ENCODE assay signal across 31 cellular contexts in the genomic region with DNA sequence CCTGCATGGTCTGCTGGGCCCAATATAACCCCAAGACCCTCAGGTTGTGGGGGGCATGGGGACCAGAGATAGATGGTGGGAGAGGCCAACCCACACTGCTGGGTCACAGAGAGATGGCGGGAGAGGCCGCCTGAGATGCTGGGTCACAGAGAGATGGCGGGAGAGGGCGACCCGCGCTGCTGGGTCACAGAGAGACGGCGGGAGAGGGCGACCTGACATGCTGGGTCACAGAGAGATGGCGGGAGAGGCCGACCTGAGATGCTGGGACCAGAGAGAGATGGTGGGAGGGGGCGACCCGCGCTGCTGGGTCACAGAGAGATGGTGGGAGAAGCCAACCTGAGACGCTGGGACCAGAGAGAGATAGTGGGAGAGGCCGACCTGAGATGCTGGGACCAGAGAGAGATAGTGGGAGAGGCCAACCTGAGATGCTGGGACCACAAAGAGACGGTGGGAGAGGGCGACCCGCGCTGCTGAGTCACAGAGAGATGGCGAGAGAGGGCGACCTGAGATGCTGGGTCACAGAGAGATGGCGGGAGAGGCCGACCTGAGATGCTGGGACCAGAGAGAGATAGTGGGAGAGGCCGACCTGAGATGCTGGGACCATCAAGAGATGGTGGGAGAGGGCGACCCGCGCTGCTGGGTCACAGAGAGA.
"Had no signal": no experiment of that assay in that cellular context is flagged by ENCODE, and none has a peak within 500 bp of the region (broad histone marks: within the 10 kb centered on the region; RNA-seq: fewer than 3 reads in every experiment).

No MANE protein-coding gene starts in this region.

- H3K9me3 Mint-ChIP-seq: activated B cell treated with CpG ODN at 0.5 μM for 24 hours; activated naive CD4-positive, alpha-beta T cell treated with anti-CD3 and anti-CD28 coated beads, Interleukin-2, amount 10 ng/mL, durations not matched to agents 7 days and 5 days; activated naive CD8-positive, alpha-beta T cell treated with anti-CD3 and anti-CD28 coated beads, Interleukin-2, amount 50 U/mL, for 24 hours; brain had no signal

- FAIRE-seq: K562 had no signal

- ATAC-seq: activated CD8-positive, alpha-beta memory T cell treated with anti-CD3 and anti-CD28 coated beads, Interleukin-2, amount 10 ng/mL, durations not matched to agents 7 days and 5 days; activated naive CD8-positive, alpha-beta T cell treated with anti-CD3 and anti-CD28 coated beads, Interleukin-2, amount 50 U/mL, for 24 hours; K562; Panc1 had no signal

- H3K27ac ChIP-seq: VCaP had no signal

- H3K4me3 ChIP-seq: K562 had no signal

- H3K4me3 Mint-ChIP-seq: activated B cell treated with CpG ODN at 0.5 μM for 24 hours; activated CD4-positive, alpha-beta memory T cell treated with anti-CD3 and anti-CD28 coated beads, Interleukin-2, amount 10 ng/mL, durations not matched to agents 7 days and 5 days; activated CD8-positive, alpha-beta memory T cell treated with anti-CD3 and anti-CD28 coated beads, Interleukin-2, amount 10 ng/mL, durations not matched to agents 7 days and 5 days; activated naive CD4-positive, alpha-beta T cell treated with anti-CD3 and anti-CD28 coated beads, Interleukin-2, amount 10 ng/mL, durations not matched to agents 7 days and 5 days; activated naive CD8-positive, alpha-beta T cell; activated naive CD8-positive, alpha-beta T cell treated with anti-CD3 and anti-CD28 coated beads, Interleukin-2, amount 50 U/mL, for 24 hours; brain had no signal

- H3K36me3 Mint-ChIP-seq: activated CD8-positive, alpha-beta memory T cell treated with anti-CD3 and anti-CD28 coated beads, Interleukin-2, amount 10 ng/mL, durations not matched to agents 7 days and 5 days; activated naive CD4-positive, alpha-beta T cell treated with anti-CD3 and anti-CD28 coated beads, Interleukin-2, amount 10 ng/mL, durations not matched to agents 7 days and 5 days; activated naive CD8-positive, alpha-beta T cell; brain had no signal

- DNase-seq: activated B cell treated with CpG ODN at 0.5 μM for 24 hours; activated CD4-positive, alpha-beta memory T cell treated with anti-CD3 and anti-CD28 coated beads, Interleukin-2, amount 10 ng/mL, durations not matched to agents 7 days and 5 days; activated CD4-positive, alpha-beta T cell treated with anti-CD3 and anti-CD28 coated beads for 1 hour; activated CD4-positive, alpha-beta T cell treated with anti-CD3 and anti-CD28 coated beads for 48 hours; activated CD8-positive, alpha-beta memory T cell treated with anti-CD3 and anti-CD28 coated beads for 24 hours; activated CD8-positive, alpha-beta memory T cell treated with anti-CD3 and anti-CD28 coated beads, Interleukin-2, amount 10 ng/mL, durations not matched to agents 7 days and 5 days; activated CD8-positive, alpha-beta memory T cell treated with anti-CD3 and anti-CD28 coated beads, Interleukin-2, amount 50 U/mL, for 48 hours; activated effector memory CD4-positive, alpha-beta T cell treated with Interleukin-2 at 50 U/mL for 16 hours; activated naive CD4-positive, alpha-beta T cell treated with anti-CD3 and anti-CD28 coated beads, Interleukin-2, amount 10 ng/mL, durations not matched to agents 7 days and 5 days; activated naive CD8-positive, alpha-beta T cell treated with anti-CD3 and anti-CD28 coated beads, Interleukin-2, amount 50 U/mL, for 24 hours; activated T-cell treated with anti-CD3 and anti-CD28 coated beads, Interleukin-2, amount 50 U/mL, for 48 hours; anterior cingulate cortex; NCI-H1105; NCI-H1417 treated with DMSO at 0.1 percent for 48 hours; NCI-H187 treated with DMSO at 0.1 percent for 48 hours; NCI-H2081; NCI-H226; NCI-H446 treated with DMSO at 0.1 percent for 48 hours; NCI-H524; NCI-H69; RPMI8226; SIG-M5; SW 1271; T-helper 1 cell; T-helper 2 cell; T-helper 9 cell had no signal

- H3K4me1 Mint-ChIP-seq: activated CD8-positive, alpha-beta memory T cell treated with anti-CD3 and anti-CD28 coated beads, Interleukin-2, amount 10 ng/mL, durations not matched to agents 7 days and 5 days had no signal

- H3K27ac Mint-ChIP-seq: activated B cell treated with CpG ODN at 0.5 μM for 24 hours; activated CD4-positive, alpha-beta memory T cell treated with anti-CD3 and anti-CD28 coated beads, Interleukin-2, amount 10 ng/mL, durations not matched to agents 7 days and 5 days; activated CD8-positive, alpha-beta memory T cell treated with anti-CD3 and anti-CD28 coated beads, Interleukin-2, amount 10 ng/mL, durations not matched to agents 7 days and 5 days; activated naive CD4-positive, alpha-beta T cell treated with anti-CD3 and anti-CD28 coated beads, Interleukin-2, amount 10 ng/mL, durations not matched to agents 7 days and 5 days; activated naive CD8-positive, alpha-beta T cell; activated naive CD8-positive, alpha-beta T cell treated with anti-CD3 and anti-CD28 coated beads, Interleukin-2, amount 50 U/mL, for 24 hours had no signal

- H3K27me3 Mint-ChIP-seq: activated naive CD8-positive, alpha-beta T cell; activated naive CD8-positive, alpha-beta T cell treated with anti-CD3 and anti-CD28 coated beads, Interleukin-2, amount 50 U/mL, for 24 hours had no signal
